In genomic region chr12:98503343-98503592, GRCh38 we compare ENCODE assay signal across 8 cellular contexts. TPM values are rescaled to one million over a fixed set of nuclear protein-coding genes. Genes with fewer than 3 reads are reported as not detected.
DNase-seq lines count a peak whose midpoint lies in the region; TF ChIP-seq lines count a peak whose summit lies in the region.

No MANE protein-coding gene starts in this region.

- H3K9me2 ChIP-seq in GM23248 (ENCODE audit: insufficient read depth): no peaks in the 10 kb centered on the region
- no peaks in the 10 kb centered on the region for H3K9me2 ChIP-seq in Karpas-422 (replicated peaks; ENCODE audit: insufficient read depth, low read length)

- no peaks in the 10 kb centered on the region for H3K27me3 ChIP-seq in GM23248 (replicated peaks; ENCODE audit: insufficient read depth)
- H3K27me3 ChIP-seq in Karpas-422 (ENCODE audit: low read length): no peaks in the 10 kb centered on the region
- no peaks in the 10 kb centered on the region for H3K27me3 ChIP-seq in testis

- peaks cover 22% of the 10 kb centered on the region for H3K4me1 Mint-ChIP-seq in activated naive CD4-positive, alpha-beta T cell treated with anti-CD3 and anti-CD28 coated beads, Interleukin-2, amount 50 U/mL, for 24 hours

- 1% methylated on average over 16 of the region's 16 CpGs for WGBS in GM23248 (ENCODE audit: low coverage in 1 of 2, low lambda C conversion rate in 2 of 2, missing lambda C conversion rate in 2 of 2), 2 experiments
- 0% methylated on average over 16 of the region's 16 CpGs for WGBS in testis, 2 donors

- H3K36me3 ChIP-seq in GM23248 (ENCODE audit: low read depth) (no peaks in the 10 kb centered on the region), Karpas-422 (ENCODE audit: insufficient read depth, low read length) (no peaks in the 10 kb centered on the region), testis (ENCODE audit: low read depth, missing control alignments) (no peaks in the 10 kb centered on the region)

- in situ Hi-C loops in GM23248 (cut with MboI): no loop called here

- peak in 1 of 3 experiments; percentile 7 for TF ChIP-seq CTCF in testis (IDR thresholded peaks at IDR 0.05)

- intact Hi-C loops in testis (cut with DNase I; ENCODE audit: low total_unique reads): no loop called here

- H3K27ac ChIP-seq in GM23248 (peak overlapping the region; percentile 87), Karpas-422 (ENCODE audit: low read length) (peak overlapping the region; percentile 90), testis (peak overlapping the region; percentile 93 to 95)

- no peaks in the 10 kb centered on the region for H3K79me2 ChIP-seq in GM23248 (ENCODE audit: insufficient read depth)
- H3K79me2 ChIP-seq in Karpas-422 (ENCODE audit: low read length): no peaks in the 10 kb centered on the region

- no peaks in the 10 kb centered on the region for H3K9me3 Mint-ChIP-seq in activated naive CD4-positive, alpha-beta T cell treated with anti-CD3 and anti-CD28 coated beads, Interleukin-2, amount 50 U/mL, for 24 hours

- H2AFZ ChIP-seq in GM23248 (peak overlapping the region; percentile 93), Karpas-422 (ENCODE audit: low read length) (peak overlapping the region; percentile 100)

- DNase-seq in EL (peak; percentile 93), GM23248 (peak; percentile 89), Karpas-422 (peak; percentile 96), SK-N-DZ (ENCODE audit: low spot score) (peak; percentile 93), glomerular endothelial cell (ENCODE audit: extremely low read depth, low read depth, low spot score) (peak; percentile 95), occipital lobe (lab: John Stamatoyannopoulos, UW) (peak; percentile 85), testis (peak; percentile 94)

- no peaks in the 10 kb centered on the region for H4K20me1 ChIP-seq in GM23248 (ENCODE audit: insufficient read depth)
- no peaks in the 10 kb centered on the region for H4K20me1 ChIP-seq in Karpas-422 (ENCODE audit: insufficient read depth, low read depth, low read length)

- H3F3A ChIP-seq in GM23248 (ENCODE audit: insufficient read depth): peaks cover 15% of the 10 kb centered on the region

- TF ChIP-seq POLR2A in testis (IDR thresholded peaks at IDR 0.05): no peak

- H3K9me3 ChIP-seq in GM23248 (ENCODE audit: low read depth) (no peaks in the 10 kb centered on the region), Karpas-422 (ENCODE audit: low read length) (no peaks in the 10 kb centered on the region), testis (no peaks in the 10 kb centered on the region)

- H3K27me3 Mint-ChIP-seq in activated naive CD4-positive, alpha-beta T cell treated with anti-CD3 and anti-CD28 coated beads, Interleukin-2, amount 50 U/mL, for 24 hours: peaks cover 4% of the 10 kb centered on the region

- H3K4me3 Mint-ChIP-seq in activated naive CD4-positive, alpha-beta T cell treated with anti-CD3 and anti-CD28 coated beads, Interleukin-2, amount 50 U/mL, for 24 hours: peak overlapping the region; percentile 98

- peak overlapping the region; percentile 100 for H3K27ac Mint-ChIP-seq in activated naive CD4-positive, alpha-beta T cell treated with anti-CD3 and anti-CD28 coated beads, Interleukin-2, amount 50 U/mL, for 24 hours

- peak overlapping the region; percentile 84 for H3K4me3 ChIP-seq in GM23248
- H3K4me3 ChIP-seq in Karpas-422 (ENCODE audit: low read length): peak overlapping the region; percentile 88
- peak overlapping the region; percentile 62 to 77 for H3K4me3 ChIP-seq in testis

- H3K36me3 Mint-ChIP-seq in activated naive CD4-positive, alpha-beta T cell treated with anti-CD3 and anti-CD28 coated beads, Interleukin-2, amount 50 U/mL, for 24 hours: peaks cover 6% of the 10 kb centered on the region

- H3K4me1 ChIP-seq in GM23248 (ENCODE audit: insufficient read depth) (no peaks in the 10 kb centered on the region), Karpas-422 (ENCODE audit: low read length) (peaks cover 6% of the 10 kb centered on the region), testis (peaks cover 15% of the 10 kb centered on the region)

- H3K4me2 ChIP-seq in GM23248 (ENCODE audit: unreplicated experiment) (peak overlapping the region; percentile 96), Karpas-422 (ENCODE audit: low read depth, low read length, poor library complexity, severe bottlenecking) (peak overlapping the region; percentile 91)

- H3K9ac ChIP-seq in GM23248 (peak overlapping the region; percentile 89), Karpas-422 (ENCODE audit: low read length) (peak overlapping the region; percentile 87)

RNA-seq across cellular contexts. Expression of gene TMPO, which starts 12.1 kb away (rescaled TPM):
- 67.5 and 68.3 TPM in 2 replicates for total RNA-seq in GM23248 (2014; rRNA removed; shearing (Covaris generic))
- polyA plus RNA-seq in GM23248 (2016; fragmentation: Nextera tagmentation; extraction: Ambion mirVana): 29.8 and 30.0 TPM in 2 replicates
- 116 and 138 TPM in 2 replicates for total RNA-seq in Karpas-422 (2014; rRNA removed; shearing (Covaris generic); ENCODE audit: low replicate concordance)
- polyA plus RNA-seq in SK-N-DZ (2014; cell fraction: cytosol; rRNA removed): 372 and 415 TPM in 2 replicates
- polyA plus RNA-seq in SK-N-DZ (2014; cell fraction: nucleus; rRNA removed): 248 and 287 TPM in 2 replicates
- 58.0 and 65.3 TPM in 2 replicates for total RNA-seq in glomerular endothelial cell
- 154 TPM for total RNA-seq in occipital lobe
- total RNA-seq in testis: 10 to 100 TPM; 76.5 to 77.1 TPM
- 61.3 TPM for polyA plus RNA-seq in testis (ENCODE audit: insufficient read depth, low read depth, low replicate concordance)

Comparison
In these comparisons a context has a peak if more than half of its experiments do, and no peak if none do; other contexts are left out.
1. Peak in every context shown above with its lines: DNase-seq, H3K4me3 ChIP-seq and H3K27ac ChIP-seq.